8 cellular contexts compared by ENCODE assay signal in genomic region chr2:204240961-204241360, GRCh38.
"Had no signal": no experiment of that assay in that cellular context is flagged by ENCODE, and none has a peak within 500 bp of the region (broad histone marks: within the 10 kb centered on the region; RNA-seq: fewer than 3 reads in every experiment).

No MANE protein-coding gene starts in this region.

- H3K9me3 ChIP-seq: HAP-1 had no signal

- H3K9ac ChIP-seq: GM23248 had no signal

- H3K27ac Mint-ChIP-seq: GM23338, H9, HFFc6 had no signal

- H3K27ac ChIP-seq: GM23248 had no signal

- H3K9me3 Mint-ChIP-seq: GM23338, H9, HFFc6 had no signal

- H2AFZ ChIP-seq: GM23248, GM23338 had no signal

- H3K4me3 Mint-ChIP-seq: GM23338, H9, HFFc6 had no signal

- H3K4me3 ChIP-seq: GM23248, GM23338, HAP-1 had no signal

- H3K36me3 ChIP-seq: HAP-1 had no signal

- H3K4me1 ChIP-seq: HAP-1 had no signal

- H3K4me2 ChIP-seq: GM23338 had no signal

- H3K4me1 Mint-ChIP-seq: GM23338 had no signal

- DNase-seq: GM23248, GOT3, H7, H9, HCEC 1CT, HFFc6 had no signal
